In the genomic region with DNA sequence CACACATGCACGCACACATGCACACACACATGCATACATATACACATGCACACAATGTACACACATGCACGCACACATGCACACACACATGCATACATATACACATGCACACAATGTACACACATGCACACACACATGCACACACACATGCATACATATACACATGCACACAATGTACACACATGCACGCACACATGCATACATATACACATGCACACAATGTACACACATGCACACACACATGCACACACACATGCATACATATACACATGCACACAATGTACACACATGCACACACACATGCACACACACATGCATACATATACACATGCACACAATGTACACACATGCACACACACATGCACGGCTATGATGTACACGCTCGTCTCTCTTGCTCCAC, we compare ENCODE assay signal across 6 cellular contexts. TPM values are rescaled to one million over a fixed set of nuclear protein-coding genes. Genes with fewer than 3 reads are reported as not detected.
"Had no signal": no experiment of that assay in that cellular context is flagged by ENCODE, and none has a peak within 500 bp of the region (broad histone marks: within the 10 kb centered on the region; RNA-seq: fewer than 3 reads in every experiment).

No MANE protein-coding gene starts in this region.

RNA-seq across cellular contexts. Expression of gene PABPN1L, which starts 27.8 kb away (rescaled TPM):
- total RNA-seq: GM23338, H1, H9, HFFc6, HT1080, IMR-90 had no signal
- polyA plus RNA-seq: GM23338, H1, IMR-90 had no signal
